19 cellular contexts compared by ENCODE assay signal in genomic region chr19:45156751-45157150, GRCh38. TPM values are rescaled to one million over a fixed set of nuclear protein-coding genes. Genes with fewer than 3 reads are reported as not detected.
DNase-seq lines count a peak whose midpoint lies in the region; ATAC-seq and TF ChIP-seq lines count a peak whose summit lies in the region.
"Had no signal": no experiment of that assay in that cellular context is flagged by ENCODE, and none has a peak within 500 bp of the region (broad histone marks: within the 10 kb centered on the region; RNA-seq: fewer than 3 reads in every experiment).

No MANE protein-coding gene starts in this region.

- peaks cover 2% of the 10 kb centered on the region; the same call in 1 of the 2 replicates for H3K4me1 ChIP-seq in HEK293 (ENCODE audit: control insufficient read depth, insufficient read depth, low read length)
- peaks cover 46 to 83% (median 49%) of the 10 kb centered on the region in 3 donors for H3K4me1 ChIP-seq in esophagus squamous epithelium
- H3K4me1 ChIP-seq: SJCRH30 had no signal

- peaks cover 0 to 71% (median under 1%) of the 10 kb centered on the region in 4 donors for H3K27me3 ChIP-seq in esophagus squamous epithelium

- TF ChIP-seq CTCF in HEK293 (tag by site-specific recombination; IDR thresholded peaks at IDR 0.05) (no peak), RWPE1 (conservative IDR thresholded peaks at IDR 0.05; ENCODE audit: low read depth) (no peak), esophagus squamous epithelium (IDR thresholded peaks at IDR 0.05) (no peak)

- H3K27ac ChIP-seq in HEK293 (ENCODE audit: extremely low read depth, low read depth, low read length): no peak overlapping the region
- H3K27ac ChIP-seq in RWPE1: peak overlapping the region; percentile 26; the same call in 1 of the 2 replicates
- peak overlapping the region; percentile 3 to 72 (median 62) for H3K27ac ChIP-seq in esophagus squamous epithelium
- peak overlapping the region in 17 of 21 experiments; percentile 2 to 80 (median 53) for H3K27ac ChIP-seq in skin epidermis
- H3K27ac ChIP-seq: SJCRH30 had no signal

- POLR2A ChIA-PET in HEK293 (lab: Yijun Ruan, JAX) (no interaction called here), RWPE1 (lab: Yijun Ruan, JAX; ENCODE audit: low non-redundant PET) (no interaction called here)

- WGBS in esophagus squamous epithelium, 2 donors: 31 to 57% methylated on average over 9 of the region's 11 CpGs

- no peak for TF ChIP-seq POLR2A in esophagus squamous epithelium (IDR thresholded peaks at IDR 0.05)

- H3K36me3 ChIP-seq in HEK293 (ENCODE audit: control insufficient read depth in 2 of 2, insufficient read depth in 1 of 2, low read length in 2 of 2) (no peaks in the 10 kb centered on the region), esophagus squamous epithelium (no peaks in the 10 kb centered on the region)
- H3K36me3 ChIP-seq: SJCRH30 had no signal

- H3K9me3 ChIP-seq in HEK293 (ENCODE audit: control insufficient read depth, insufficient read depth, low read depth, low read length) (no peaks in the 10 kb centered on the region), esophagus squamous epithelium (no peaks in the 10 kb centered on the region)
- H3K9me3 ChIP-seq: SJCRH30 had no signal

- intact Hi-C loops in esophagus squamous epithelium (cut with DNase I): no loop called here

- ATAC-seq in GM18517 (IDR thresholded peaks at IDR 0.05; ENCODE audit: unreplicated experiment): no peak

- no peak for DNase-seq in RWPE1 (ENCODE audit: low spot score)
- DNase-seq in esophagus squamous epithelium (lab: John Stamatoyannopoulos, UW): no peak
- DNase-seq in cerebellum (ENCODE audit: low spot score): no peak
- no peak for DNase-seq in glomerular visceral epithelial cell (ENCODE audit: extremely low spot score)
- no peak for DNase-seq in stimulated activated CD4-positive, alpha-beta T cell treated with anti-CD3 and anti-CD28 coated beads, Interleukin-1b, Interleukin-23, amount 100 ng/mL, for 48 hours
- DNase-seq: ACHN; CD4-positive, alpha-beta T cell; GF-D8; HFFc6; Karpas-422; MM.1S; NCI-H1105; NCI-H187; NCI-H2171 treated with DMSO at 0.1 percent for 48 hours; SJCRH30 had no signal

- no peak overlapping the region for H3K4me3 ChIP-seq in HEK293 (ENCODE audit: low read depth, low read length)
- peak overlapping the region in 1 of 4 donors; percentile 31 for H3K4me3 ChIP-seq in esophagus squamous epithelium
- H3K4me3 ChIP-seq in skin epidermis: no peak overlapping the region
- H3K4me3 ChIP-seq: GM23338, SJCRH30 had no signal

- CTCF ChIA-PET in HEK293 (lab: Yijun Ruan, JAX): interaction anchor here (0.7 kb wide), 1 partner anchor 22 kb away, joined by 4 read pairs; the partner anchor contains the start of gene BLOC1S3
- CTCF ChIA-PET in RWPE1 (lab: Yijun Ruan, JAX): no interaction called here

TF ChIP-seq in HEK293, 187 proteins besides CTCF, POLR2A, EP300 and RAD21:
- TF ChIP-seq KLF1 (tag by site-specific recombination; IDR thresholded peaks at IDR 0.05): 0 out of 2 replicates have a peak, but pooled peaks have one; percentile 10
- TF ChIP-seq ZNF398 (tag by site-specific recombination; IDR thresholded peaks at IDR 0.05): no peak
- TF ChIP-seq ZNF654 (tag by site-specific recombination; IDR thresholded peaks at IDR 0.05; ENCODE audit: low read depth): no peak

RNA-seq across cellular contexts. Expression of gene NKPD1, which starts 4.0 kb away (rescaled TPM):
- 1 to 10 TPM; 1.1 to 4.2 (median 2.9) TPM for total RNA-seq in esophagus squamous epithelium
- total RNA-seq in cerebellum: 0.54 TPM
- total RNA-seq: SJCRH30 had no signal

RNA-seq across cellular contexts. Expression of gene TRAPPC6A, which starts 21.3 kb away (rescaled TPM):
- 10 to 100 TPM in 3 of 4 donors, 1 to 10 TPM in 1; 5.4 to 27.8 (median 18.0) TPM for total RNA-seq in esophagus squamous epithelium
- total RNA-seq in cerebellum: 7.0 TPM

RNA-seq across cellular contexts. Expression of gene BLOC1S3, which starts 21.8 kb away (rescaled TPM):
- total RNA-seq in esophagus squamous epithelium (10 to 100 TPM in 2 of 4 donors, 1 to 10 TPM in 2; 7.9 to 18.4 (median 10.4) TPM), cerebellum (2.5 TPM)
